Comparison of ENCODE assay signal across 27 cellular contexts in the genomic region with DNA sequence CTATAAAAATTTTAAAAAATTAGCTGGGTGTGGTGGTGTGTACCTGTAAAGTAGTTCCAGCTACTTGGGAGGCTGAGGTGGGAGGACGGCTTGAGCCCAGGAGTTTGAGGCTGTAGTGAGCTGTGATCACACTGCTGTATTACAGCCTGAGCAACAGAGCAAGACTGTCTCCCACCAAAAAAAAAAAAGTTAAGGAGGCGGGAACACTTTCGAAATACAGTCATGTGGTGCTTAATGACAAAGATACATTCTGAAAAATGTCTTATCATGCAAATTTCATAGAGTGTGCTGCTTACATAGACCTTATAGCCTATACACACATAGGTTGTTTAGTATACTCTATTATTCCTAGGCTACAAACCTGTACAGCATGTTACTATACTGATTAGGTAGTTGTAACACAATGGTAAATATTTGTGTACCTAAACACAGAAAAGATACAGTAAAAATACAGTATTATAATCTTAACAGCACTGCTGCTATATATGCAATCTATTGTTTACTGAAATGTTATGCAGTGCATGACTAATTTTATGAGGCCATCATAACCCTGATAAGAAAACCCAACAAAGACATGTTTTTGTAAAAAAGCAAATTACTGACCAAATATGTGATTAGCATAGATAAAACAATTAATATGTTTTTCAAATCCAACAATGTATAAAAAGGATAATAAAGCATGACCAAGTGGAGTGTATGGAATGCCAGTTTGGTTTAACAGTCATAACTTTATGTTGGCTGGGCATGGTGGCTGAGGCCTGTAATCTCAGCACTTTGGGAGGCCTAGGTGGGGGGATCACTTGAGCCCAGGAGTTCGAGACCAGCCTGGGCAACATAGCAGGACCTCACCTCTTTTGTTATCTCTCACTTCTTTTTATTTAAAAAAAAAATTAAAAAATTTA. TPM values are rescaled to one million over a fixed set of nuclear protein-coding genes. Genes with fewer than 3 reads are reported as not detected.
DNase-seq lines count a peak whose midpoint lies in the region; ATAC-seq and TF ChIP-seq lines count a peak whose summit lies in the region.
"Had no signal": no experiment of that assay in that cellular context is flagged by ENCODE, and none has a peak within 500 bp of the region (broad histone marks: within the 10 kb centered on the region; RNA-seq: fewer than 3 reads in every experiment).

No MANE protein-coding gene starts in this region.

- H3K27ac ChIP-seq in suprapubic skin (no peak overlapping the region), caudate nucleus (ENCODE audit: low read depth, low read length) (no peak overlapping the region)
- H3K27ac ChIP-seq: esophagus squamous epithelium, HL-60, ovary, spleen, tibial artery had no signal

- peak overlapping the region; percentile 42 for H3K27ac Mint-ChIP-seq in activated CD8-positive, alpha-beta T cell treated with anti-CD3 and anti-CD28 coated beads for 36 hours
- no peak overlapping the region for H3K27ac Mint-ChIP-seq in activated CD8-positive, alpha-beta T cell treated with anti-CD3 and anti-CD28 coated beads, Interleukin-2, amount 10 ng/mL, durations not matched to agents 7 days and 5 days
- peak overlapping the region; percentile 65 for H3K27ac Mint-ChIP-seq in T-helper 17 cell

- H3K36me3 Mint-ChIP-seq in activated CD8-positive, alpha-beta T cell treated with anti-CD3 and anti-CD28 coated beads for 36 hours (ENCODE audit: low read depth), result peaks cover 56% of the 10 kb centered on the region
- H3K36me3 Mint-ChIP-seq in activated CD8-positive, alpha-beta T cell treated with anti-CD3 and anti-CD28 coated beads, Interleukin-2, amount 10 ng/mL, durations not matched to agents 7 days and 5 days (ENCODE audit: low read depth), result peaks cover 60% of the 10 kb centered on the region
- peaks cover 3% of the 10 kb centered on the region for H3K36me3 Mint-ChIP-seq in T-helper 17 cell (ENCODE audit: low read depth)

- no peak for TF ChIP-seq CTCF in activated CD8-positive, alpha-beta T cell treated with anti-CD3 and anti-CD28 coated beads for 36 hours (IDR thresholded peaks at IDR 0.05)
- TF ChIP-seq CTCF in fibroblast of pulmonary artery (IDR thresholded peaks at IDR 0.05; ENCODE audit: low read length, missing control alignments) (no peak), suprapubic skin (IDR thresholded peaks at IDR 0.05) (no peak)

- H3K36me3 ChIP-seq in suprapubic skin, result peaks cover 84% of the 10 kb centered on the region
- H3K36me3 ChIP-seq: ovary had no signal

- H3K4me3 Mint-ChIP-seq in activated CD8-positive, alpha-beta T cell treated with anti-CD3 and anti-CD28 coated beads for 36 hours, result no peak overlapping the region
- no peak overlapping the region for H3K4me3 Mint-ChIP-seq in activated CD8-positive, alpha-beta T cell treated with anti-CD3 and anti-CD28 coated beads, Interleukin-2, amount 10 ng/mL, durations not matched to agents 7 days and 5 days
- no peak overlapping the region for H3K4me3 Mint-ChIP-seq in T-helper 17 cell
- H3K4me3 Mint-ChIP-seq: activated CD4-positive, alpha-beta T cell treated with anti-CD3 and anti-CD28 coated beads for 36 hours; naive B cell; T-cell had no signal

- CTCF ChIA-PET in activated CD8-positive, alpha-beta T cell treated with anti-CD3 and anti-CD28 coated beads for 36 hours (lab: Charles Lee), result interaction anchor here (2.0 kb wide), 1 partner anchor 12 kb away, joined by 5 read pairs; the partner anchor contains the start of genes ATP6V1D and EIF2S1
- CTCF ChIA-PET in activated CD8-positive, alpha-beta T cell treated with anti-CD3 and anti-CD28 coated beads, Interleukin-2, amount 10 ng/mL, durations not matched to agents 7 days and 5 days (lab: Charles Lee), result interaction anchor here (1.3 kb wide), 1 partner anchor 12 kb away, joined by 4 read pairs; the partner anchor contains the start of gene ATP6V1D

- WGBS in suprapubic skin, result 93% methylated on average over 4 of the region's 4 CpGs

- DNase-seq in activated CD8-positive, alpha-beta T cell treated with anti-CD3 and anti-CD28 coated beads for 36 hours, result no peak
- DNase-seq in activated CD8-positive, alpha-beta T cell treated with anti-CD3 and anti-CD28 coated beads, Interleukin-2, amount 10 ng/mL, durations not matched to agents 7 days and 5 days, result no peak
- no peak for DNase-seq in T-helper 17 cell
- peak; percentile 48 for DNase-seq in fibroblast of pulmonary artery (ENCODE audit: low read depth)
- no peak for DNase-seq in suprapubic skin (ENCODE audit: low spot score in 2 of 2)
- no peak for DNase-seq in caudate nucleus (lab: John Stamatoyannopoulos, UW)
- DNase-seq in NCI-H345 (lab: John Stamatoyannopoulos, UW), result no peak
- DNase-seq in SHP77 (lab: John Stamatoyannopoulos, UW), result no peak
- DNase-seq: activated CD4-positive, alpha-beta T cell treated with anti-CD3 and anti-CD28 coated beads for 36 hours; BE2C; effector memory CD4-positive, alpha-beta T cell; esophagus squamous epithelium; glutamatergic neuron; mesendoderm; naive B cell; NCI-H2171; NCI-H69; ovary; spleen; stimulated activated CD4-positive, alpha-beta T cell treated with anti-CD3 and anti-CD28 coated beads, Interleukin-4, amount 100 ng/mL, for 1 hour; stimulated activated naive CD8-positive, alpha-beta T cell treated with anti-CD3 and anti-CD28 coated beads, Interleukin-15, Interleukin-2, amounts not matched to agents 100 U/mL and 50 U/mL, for 24 hours; T-cell; tibial artery had no signal

- no peak for ATAC-seq in activated CD8-positive, alpha-beta T cell treated with anti-CD3 and anti-CD28 coated beads for 36 hours
- ATAC-seq in activated CD8-positive, alpha-beta T cell treated with anti-CD3 and anti-CD28 coated beads, Interleukin-2, amount 10 ng/mL, durations not matched to agents 7 days and 5 days, result no peak
- ATAC-seq in T-helper 17 cell, result no peak
- ATAC-seq: Right ventricle myocardium inferior, T-cell had no signal

- H3K9me3 ChIP-seq in T-helper 17 cell (ENCODE audit: control insufficient read depth, low read length, poor library complexity, severe bottlenecking), result no peaks in the 10 kb centered on the region
- H3K9me3 ChIP-seq in suprapubic skin, result no peaks in the 10 kb centered on the region
- H3K9me3 ChIP-seq: BE2C, esophagus squamous epithelium, MG63, ovary, spleen, tibial artery had no signal

- no peaks in the 10 kb centered on the region for H3K27me3 Mint-ChIP-seq in activated CD8-positive, alpha-beta T cell treated with anti-CD3 and anti-CD28 coated beads for 36 hours
- no peaks in the 10 kb centered on the region for H3K27me3 Mint-ChIP-seq in activated CD8-positive, alpha-beta T cell treated with anti-CD3 and anti-CD28 coated beads, Interleukin-2, amount 10 ng/mL, durations not matched to agents 7 days and 5 days (ENCODE audit: low read depth)
- H3K27me3 Mint-ChIP-seq in T-helper 17 cell, result no peaks in the 10 kb centered on the region
- H3K27me3 Mint-ChIP-seq: activated CD4-positive, alpha-beta T cell treated with anti-CD3 and anti-CD28 coated beads for 36 hours; activated naive CD8-positive, alpha-beta T cell; naive B cell; T-cell had no signal

- TF ChIP-seq EP300 in suprapubic skin (IDR thresholded peaks at IDR 0.05), result no peak

- no peaks in the 10 kb centered on the region for H3K4me1 ChIP-seq in suprapubic skin
- H3K4me1 ChIP-seq: BE2C had no signal

- no peaks in the 10 kb centered on the region for H3K27me3 ChIP-seq in suprapubic skin
- H3K27me3 ChIP-seq: BE2C, esophagus squamous epithelium, MG63, ovary, spleen, tibial artery had no signal

- H3K4me1 Mint-ChIP-seq in activated CD8-positive, alpha-beta T cell treated with anti-CD3 and anti-CD28 coated beads for 36 hours (ENCODE audit: low read depth), result peaks cover 47% of the 10 kb centered on the region
- peaks cover 15% of the 10 kb centered on the region for H3K4me1 Mint-ChIP-seq in activated CD8-positive, alpha-beta T cell treated with anti-CD3 and anti-CD28 coated beads, Interleukin-2, amount 10 ng/mL, durations not matched to agents 7 days and 5 days (ENCODE audit: low read depth)
- H3K4me1 Mint-ChIP-seq in T-helper 17 cell, result peaks cover 20% of the 10 kb centered on the region

- TF ChIP-seq POLR2A in suprapubic skin (IDR thresholded peaks at IDR 0.05), result no peak

- no peaks in the 10 kb centered on the region for H3K9me3 Mint-ChIP-seq in activated CD8-positive, alpha-beta T cell treated with anti-CD3 and anti-CD28 coated beads for 36 hours
- H3K9me3 Mint-ChIP-seq in activated CD8-positive, alpha-beta T cell treated with anti-CD3 and anti-CD28 coated beads, Interleukin-2, amount 10 ng/mL, durations not matched to agents 7 days and 5 days (ENCODE audit: insufficient read depth), result no peaks in the 10 kb centered on the region
- H3K9me3 Mint-ChIP-seq: naive B cell, T-cell had no signal

- H3K4me3 ChIP-seq in fibroblast of pulmonary artery (replicated peaks; ENCODE audit: low read depth, low read length) (no peak overlapping the region), suprapubic skin (no peak overlapping the region)
- H3K4me3 ChIP-seq: esophagus squamous epithelium, MG63, ovary, spleen, tibial artery had no signal

- intact Hi-C loops in activated CD8-positive, alpha-beta T cell treated with anti-CD3 and anti-CD28 coated beads for 36 hours (cut with micrococcal nuclease), result no loop called here

- POLR2A ChIA-PET in activated CD8-positive, alpha-beta T cell treated with anti-CD3 and anti-CD28 coated beads for 36 hours (lab: Charles Lee), result interaction anchor here (0.6 to 1.5 kb wide), 2 partner anchors 11 to 397 kb away, joined by 5 to 7 read pairs; partner anchors contain the start of genes ATP6V1D and EIF2S1
- POLR2A ChIA-PET in activated CD8-positive, alpha-beta T cell treated with anti-CD3 and anti-CD28 coated beads, Interleukin-2, amount 10 ng/mL, durations not matched to agents 7 days and 5 days (lab: Charles Lee), result no interaction called here

RNA-seq across cellular contexts. Expression of gene EIF2S1, which starts 11.4 kb away (rescaled TPM):
- total RNA-seq in activated CD8-positive, alpha-beta T cell treated with anti-CD3 and anti-CD28 coated beads for 36 hours, result 100 to 1,000 TPM; 210 to 219 TPM
- 100 to 1,000 TPM; 136 to 150 TPM for total RNA-seq in activated CD8-positive, alpha-beta T cell treated with anti-CD3 and anti-CD28 coated beads, Interleukin-2, amount 10 ng/mL, durations not matched to agents 7 days and 5 days
- 10 to 100 TPM; 38.4 to 49.7 TPM for total RNA-seq in T-helper 17 cell
- 10 to 100 TPM; 54.1 to 89.9 (median 60.1) TPM for total RNA-seq in suprapubic skin

RNA-seq across cellular contexts. Expression of gene ATP6V1D, which starts 11.9 kb away (rescaled TPM):
- total RNA-seq in activated CD8-positive, alpha-beta T cell treated with anti-CD3 and anti-CD28 coated beads for 36 hours, result 10 to 100 TPM; 18.8 to 20.7 TPM
- 10 to 100 TPM; 36.5 to 43.6 TPM for total RNA-seq in activated CD8-positive, alpha-beta T cell treated with anti-CD3 and anti-CD28 coated beads, Interleukin-2, amount 10 ng/mL, durations not matched to agents 7 days and 5 days
- total RNA-seq in T-helper 17 cell, result 10 to 100 TPM; 41.0 to 47.4 TPM
- 100 to 1,000 TPM in 1 of 4 donors, 10 to 100 TPM in 3; 61.0 to 100 (median 83.1) TPM for total RNA-seq in suprapubic skin

RNA-seq across cellular contexts. Expression of gene PLEK2, which starts 40.5 kb away (rescaled TPM):
- 1 to 10 TPM in 1 of 2 experiments, not detected in 1; 1.0 TPM for total RNA-seq in activated CD8-positive, alpha-beta T cell treated with anti-CD3 and anti-CD28 coated beads for 36 hours
- not detected for total RNA-seq in activated CD8-positive, alpha-beta T cell treated with anti-CD3 and anti-CD28 coated beads, Interleukin-2, amount 10 ng/mL, durations not matched to agents 7 days and 5 days
- 1 to 10 TPM; 1.7 to 2.1 TPM for total RNA-seq in T-helper 17 cell
- 10 to 100 TPM; 18.1 to 39.7 (median 24.7) TPM for total RNA-seq in suprapubic skin
- total RNA-seq: Right ventricle myocardium inferior had no signal

Comparison
In these comparisons a context has a peak if more than half of its experiments do, and no peak if none do; other contexts are left out.
1. RNA of gene PLEK2, which starts 40.5 kb away (total RNA-seq): 18.1 to 39.7 TPM in suprapubic skin; 1.7 to 2.1 TPM in T-helper 17 cell, 1.0 TPM in activated CD8-positive, alpha-beta T cell treated with anti-CD3 and anti-CD28 coated beads for 36 hours and not detected in activated CD8-positive, alpha-beta T cell treated with anti-CD3 and anti-CD28 coated beads, Interleukin-2, amount 10 ng/mL, durations not matched to agents 7 days and 5 days; every median in the first group is over 4 times any median in the second.